Comparison of ENCODE assay signal across 12 cellular contexts in genomic region chr16:87954361-87954760, GRCh38. TPM values are rescaled to one million over a fixed set of nuclear protein-coding genes. Genes with fewer than 3 reads are reported as not detected.
DNase-seq lines count a peak whose midpoint lies in the region; ATAC-seq and TF ChIP-seq lines count a peak whose summit lies in the region.
"Had no signal": no experiment of that assay in that cellular context is flagged by ENCODE, and none has a peak within 500 bp of the region (broad histone marks: within the 10 kb centered on the region; RNA-seq: fewer than 3 reads in every experiment).

No MANE protein-coding gene starts in this region.

- DNase-seq in T-helper 1 cell: no peak
- DNase-seq in activated naive CD8-positive, alpha-beta T cell treated with anti-CD3 and anti-CD28 coated beads, Interleukin-2, amount 50 U/mL, for 24 hours: no peak
- DNase-seq in left lung: peak in 1 of 2 donors; percentile 71
- DNase-seq in stomach: peak; percentile 44
- no peak for DNase-seq in NCI-H774 (lab: John Stamatoyannopoulos, UW)
- DNase-seq in activated CD4-positive, CD25-positive, alpha-beta regulatory T cell (lab: John Stamatoyannopoulos, UW): no peak
- no peak for DNase-seq in HCEC 1CT
- DNase-seq: effector CD8-positive, alpha-beta T cell; NCI-H1092 treated with DMSO at 0.1 percent for 48 hours; thyroid gland had no signal

- H3K4me3 ChIP-seq in left lung (peak overlapping the region in 1 of 2 donors; percentile 90), stomach (no peak overlapping the region)
- H3K4me3 ChIP-seq: A549, thyroid gland had no signal

- peaks cover 26% of the 10 kb centered on the region for H3K36me3 Mint-ChIP-seq in T-helper 1 cell treated with Interleukin-12 subunit alpha and Interleukin-12 subunit beta and Interleukin-4 antibody, amounts not matched to agents 30 μg/mL and 1 μg/mL, for 36 hours (ENCODE audit: low read depth)
- peaks cover 24% of the 10 kb centered on the region for H3K36me3 Mint-ChIP-seq in activated naive CD8-positive, alpha-beta T cell treated with anti-CD3 and anti-CD28 coated beads, Interleukin-2, amount 50 U/mL, for 24 hours (ENCODE audit: low read depth)

- H3K27ac Mint-ChIP-seq in T-helper 1 cell treated with Interleukin-12 subunit alpha and Interleukin-12 subunit beta and Interleukin-4 antibody, amounts not matched to agents 30 μg/mL and 1 μg/mL, for 36 hours: peak overlapping the region; percentile 46
- H3K27ac Mint-ChIP-seq in activated naive CD8-positive, alpha-beta T cell treated with anti-CD3 and anti-CD28 coated beads, Interleukin-2, amount 50 U/mL, for 24 hours: peak overlapping the region; percentile 70

- peaks cover 57% of the 10 kb centered on the region for H3K4me1 Mint-ChIP-seq in T-helper 1 cell treated with Interleukin-12 subunit alpha and Interleukin-12 subunit beta and Interleukin-4 antibody, amounts not matched to agents 30 μg/mL and 1 μg/mL, for 36 hours (ENCODE audit: low read depth)
- peaks cover 77% of the 10 kb centered on the region for H3K4me1 Mint-ChIP-seq in activated naive CD8-positive, alpha-beta T cell treated with anti-CD3 and anti-CD28 coated beads, Interleukin-2, amount 50 U/mL, for 24 hours

- H3K27me3 ChIP-seq in left lung (no peaks in the 10 kb centered on the region), stomach (no peaks in the 10 kb centered on the region)
- H3K27me3 ChIP-seq: thyroid gland had no signal

- H3K27ac ChIP-seq in left lung (peak overlapping the region; percentile 62 to 95), stomach (peak overlapping the region in 4 of 5 donors; percentile 66 to 95 (median 80))
- H3K27ac ChIP-seq: A549 had no signal

- peak overlapping the region; percentile 47 for H3K4me3 Mint-ChIP-seq in T-helper 1 cell treated with Interleukin-12 subunit alpha and Interleukin-12 subunit beta and Interleukin-4 antibody, amounts not matched to agents 30 μg/mL and 1 μg/mL, for 36 hours
- peak overlapping the region; percentile 98 for H3K4me3 Mint-ChIP-seq in activated naive CD8-positive, alpha-beta T cell treated with anti-CD3 and anti-CD28 coated beads, Interleukin-2, amount 50 U/mL, for 24 hours

- no peak for TF ChIP-seq EP300 in stomach (IDR thresholded peaks at IDR 0.05)

- WGBS in stomach, 5 donors: 46 to 73% (median 58%) methylated on average over 13 to 14 of the region's 14 CpGs

- no peak for ATAC-seq in activated naive CD8-positive, alpha-beta T cell treated with anti-CD3 and anti-CD28 coated beads, Interleukin-2, amount 50 U/mL, for 24 hours
- no peak for ATAC-seq in left lung
- ATAC-seq: A549 had no signal

- TF ChIP-seq CTCF in left lung (IDR thresholded peaks at IDR 0.05): no peak
- no peak for TF ChIP-seq CTCF in stomach (IDR thresholded peaks at IDR 0.05)

- intact Hi-C loops in left lung (cut with DNase I) (no loop called here), stomach (cut with DNase I; ENCODE audit: low total_unique reads) (no loop called here)

- peaks cover 23 to 71% of the 10 kb centered on the region in 2 donors for H3K4me1 ChIP-seq in left lung
- H3K4me1 ChIP-seq in stomach: peaks cover 36 to 76% (median 63%) of the 10 kb centered on the region in 4 donors

- H3K9me3 ChIP-seq in left lung (no peaks in the 10 kb centered on the region), stomach (no peaks in the 10 kb centered on the region)
- H3K9me3 ChIP-seq: A549, thyroid gland had no signal

- H3K36me3 ChIP-seq in left lung (peaks cover 0 to 9% of the 10 kb centered on the region in 2 donors), stomach (peaks cover 0 to 24% (median 14%) of the 10 kb centered on the region in 4 donors)

- no peaks in the 10 kb centered on the region for H3K9me3 Mint-ChIP-seq in T-helper 1 cell treated with Interleukin-12 subunit alpha and Interleukin-12 subunit beta and Interleukin-4 antibody, amounts not matched to agents 30 μg/mL and 1 μg/mL, for 36 hours
- H3K9me3 Mint-ChIP-seq in activated naive CD8-positive, alpha-beta T cell treated with anti-CD3 and anti-CD28 coated beads, Interleukin-2, amount 50 U/mL, for 24 hours: no peaks in the 10 kb centered on the region

- no peak for TF ChIP-seq POLR2A in stomach (IDR thresholded peaks at IDR 0.05)

- no peaks in the 10 kb centered on the region for H3K27me3 Mint-ChIP-seq in T-helper 1 cell treated with Interleukin-12 subunit alpha and Interleukin-12 subunit beta and Interleukin-4 antibody, amounts not matched to agents 30 μg/mL and 1 μg/mL, for 36 hours (ENCODE audit: low read depth)
- peaks cover 2% of the 10 kb centered on the region for H3K27me3 Mint-ChIP-seq in activated naive CD8-positive, alpha-beta T cell treated with anti-CD3 and anti-CD28 coated beads, Interleukin-2, amount 50 U/mL, for 24 hours

RNA-seq across cellular contexts. Expression of gene BANP, which starts 3.1 kb away (rescaled TPM):
- total RNA-seq in left lung (10 to 100 TPM; 19.3 to 35.9 TPM), stomach (100 to 1,000 TPM in 1 of 5 donors, 10 to 100 TPM in 4; 17.4 to 144 (median 71.2) TPM)
- 10 to 100 TPM in 1 of 3 donors, 1 to 10 TPM in 2; 6.0 to 10.3 (median 7.5) TPM for polyA plus RNA-seq in stomach

RNA-seq across cellular contexts. Expression of gene CA5A, which starts 18.0 kb away (rescaled TPM):
- total RNA-seq in left lung (under 1 TPM; 0.09 to 0.10 TPM), stomach (not detected)
- polyA plus RNA-seq in stomach: not detected
- total RNA-seq: thyroid gland had no signal
- polyA plus RNA-seq: A549 had no signal
